ENCODE assay signal across 8 cellular contexts in genomic region chr20:47501117-47501482, GRCh38. TPM values are rescaled to one million over a fixed set of nuclear protein-coding genes. Genes with fewer than 3 reads are reported as not detected.
A peak's percentile ranks its signal among the peaks of the same experiment; 100 is the strongest.
DNase-seq lines count a peak whose midpoint lies in the region; ATAC-seq and TF ChIP-seq lines count a peak whose summit lies in the region.

No MANE protein-coding gene starts in this region.

- H3K4me1 Mint-ChIP-seq in activated T-helper 2 cell treated with anti-CD3 and anti-CD28 coated beads, Interferon-gamma antibody, Interleukin-2, Interleukin-4, amounts not matched to agents 10 μg/mL and 5 μg/mL and 100 μg/mL, durations not matched to agents 14 hours and 24 hours and 36 hours (ENCODE audit: low read depth), result peaks cover 46% of the 10 kb centered on the region

- H3K9ac ChIP-seq in iPS-15b (ENCODE audit: low read depth, low read length) (peak overlapping the region; percentile 76), stomach smooth muscle (ENCODE audit: low read length in 2 of 2) (peak overlapping the region; percentile 73 to 85)

- H3K27me3 ChIP-seq in iPS-15b (ENCODE audit: control insufficient read depth, insufficient read depth, low read length) (peaks cover 2% of the 10 kb centered on the region), stomach smooth muscle (ENCODE audit: control insufficient read depth in 1 of 2, insufficient read depth in 2 of 2, low read length in 2 of 2) (no peaks in the 10 kb centered on the region)

- H3K4me3 ChIP-seq in iPS-15b (ENCODE audit: low read depth, low read length) (peak overlapping the region; percentile 84), stomach smooth muscle (ENCODE audit: low read length in 2 of 2) (peak overlapping the region; percentile 54 to 83)

- H3K27ac Mint-ChIP-seq in activated T-helper 2 cell treated with anti-CD3 and anti-CD28 coated beads, Interferon-gamma antibody, Interleukin-2, Interleukin-4, amounts not matched to agents 10 μg/mL and 5 μg/mL and 100 μg/mL, durations not matched to agents 14 hours and 24 hours and 36 hours, result peak overlapping the region; percentile 99

- intact Hi-C loops in activated T-helper 2 cell treated with anti-CD3 and anti-CD28 coated beads, Interferon-gamma antibody, Interleukin-2, Interleukin-4, amounts not matched to agents 10 μg/mL and 5 μg/mL and 100 μg/mL, durations not matched to agents 14 hours and 24 hours and 36 hours (cut with micrococcal nuclease), result loop anchor here (1.0 to 10.0 kb wide), 5 partner anchors 14 to 306 kb away; partner anchors contain the start of gene ZMYND8

- H3K27ac ChIP-seq in 22Rv1 (peak overlapping the region; percentile 72), stomach smooth muscle (ENCODE audit: low read length) (peak overlapping the region; percentile 81)

- H3K9me3 ChIP-seq in iPS-15b (ENCODE audit: control insufficient read depth, insufficient read depth, low read length) (no peaks in the 10 kb centered on the region), stomach smooth muscle (ENCODE audit: control insufficient read depth in 2 of 2, low read length in 2 of 2) (no peaks in the 10 kb centered on the region)

- no peak for DNase-seq in activated T-helper 2 cell treated with anti-CD3 and anti-CD28 coated beads, Interferon-gamma antibody, Interleukin-2, Interleukin-4, amounts not matched to agents 10 μg/mL and 5 μg/mL and 100 μg/mL, durations not matched to agents 14 hours and 24 hours and 36 hours (ENCODE audit: low spot score)
- no peak for DNase-seq in glomerular visceral epithelial cell (ENCODE audit: extremely low spot score)

- peak overlapping the region; percentile 100 for H3K4me3 Mint-ChIP-seq in activated T-helper 2 cell treated with anti-CD3 and anti-CD28 coated beads, Interferon-gamma antibody, Interleukin-2, Interleukin-4, amounts not matched to agents 10 μg/mL and 5 μg/mL and 100 μg/mL, durations not matched to agents 14 hours and 24 hours and 36 hours (ENCODE audit: low read depth)

- peak; percentile 12 for ATAC-seq in GM21526 (IDR thresholded peaks at IDR 0.05; ENCODE audit: low FRiP score, unreplicated experiment)
- no peak for ATAC-seq in HG02840 (IDR thresholded peaks at IDR 0.05; ENCODE audit: low FRiP score, unreplicated experiment)
- no peak for ATAC-seq in HG03439 (IDR thresholded peaks at IDR 0.05; ENCODE audit: unreplicated experiment)

- no peak for TF ChIP-seq CTCF in 22Rv1 (IDR thresholded peaks at IDR 0.05)

- H3K36me3 Mint-ChIP-seq in activated T-helper 2 cell treated with anti-CD3 and anti-CD28 coated beads, Interferon-gamma antibody, Interleukin-2, Interleukin-4, amounts not matched to agents 10 μg/mL and 5 μg/mL and 100 μg/mL, durations not matched to agents 14 hours and 24 hours and 36 hours (ENCODE audit: low read depth), result peaks cover 35% of the 10 kb centered on the region

- H3K9me3 Mint-ChIP-seq in activated T-helper 2 cell treated with anti-CD3 and anti-CD28 coated beads, Interferon-gamma antibody, Interleukin-2, Interleukin-4, amounts not matched to agents 10 μg/mL and 5 μg/mL and 100 μg/mL, durations not matched to agents 14 hours and 24 hours and 36 hours, result no peaks in the 10 kb centered on the region

- H3K4me1 ChIP-seq in iPS-15b (ENCODE audit: control insufficient read depth, insufficient read depth, low read length) (peaks cover 10% of the 10 kb centered on the region), stomach smooth muscle (ENCODE audit: control insufficient read depth, insufficient read depth, low read length) (peaks cover 5% of the 10 kb centered on the region)

- H3K36me3 ChIP-seq in iPS-15b (ENCODE audit: control insufficient read depth, insufficient read depth, low read length), result no peaks in the 10 kb centered on the region
- no peaks in the 10 kb centered on the region for H3K36me3 ChIP-seq in stomach smooth muscle (ENCODE audit: control insufficient read depth in 2 of 2, insufficient read depth in 2 of 2, low read length in 2 of 2)

- H3K27me3 Mint-ChIP-seq in activated T-helper 2 cell treated with anti-CD3 and anti-CD28 coated beads, Interferon-gamma antibody, Interleukin-2, Interleukin-4, amounts not matched to agents 10 μg/mL and 5 μg/mL and 100 μg/mL, durations not matched to agents 14 hours and 24 hours and 36 hours (ENCODE audit: low read depth), result no peaks in the 10 kb centered on the region

RNA-seq across cellular contexts. Expression of gene NCOA3, which starts 0.6 kb away (rescaled TPM):
- 119 and 126 TPM in 2 replicates for total RNA-seq in activated T-helper 2 cell treated with anti-CD3 and anti-CD28 coated beads, Interferon-gamma antibody, Interleukin-2, Interleukin-4, amounts not matched to agents 10 μg/mL and 5 μg/mL and 100 μg/mL, durations not matched to agents 14 hours and 24 hours and 36 hours
